In genomic region chr12:49662998-49663843, GRCh38 we compare ENCODE assay signal across 8 cellular contexts. TPM values are rescaled to one million over a fixed set of nuclear protein-coding genes. Genes with fewer than 3 reads are reported as not detected.
A peak's percentile ranks its signal among the peaks of the same experiment; 100 is the strongest.
DNase-seq lines count a peak whose midpoint lies in the region; ATAC-seq and TF ChIP-seq lines count a peak whose summit lies in the region.

No MANE protein-coding gene starts in this region.

- H3K9me3 ChIP-seq in gastroesophageal sphincter = no peaks in the 10 kb centered on the region

- ATAC-seq in GM18517 (IDR thresholded peaks at IDR 0.05; ENCODE audit: unreplicated experiment) (peak; percentile 65), HG02970 (IDR thresholded peaks at IDR 0.05; ENCODE audit: low FRiP score, unreplicated experiment) (peak; percentile 42), gastroesophageal sphincter (peak; percentile 75)

- no peak for TF ChIP-seq POLR2A in gastroesophageal sphincter (IDR thresholded peaks at IDR 0.05)

- H3K36me3 ChIP-seq in gastroesophageal sphincter = peaks cover 0 to 24% of the 10 kb centered on the region in 2 donors

- peaks cover 0 to 62% (median 15%) of the 10 kb centered on the region in 3 donors for H3K4me1 ChIP-seq in gastroesophageal sphincter

- H3K27me3 ChIP-seq in gastroesophageal sphincter = no peaks in the 10 kb centered on the region

- TF ChIP-seq CTCF in gastroesophageal sphincter (IDR thresholded peaks at IDR 0.05) = no peak

- DNase-seq in activated T-helper 1 cell treated with Interleukin-2 at 50 U/mL for 16 hours (ENCODE audit: low read depth) = peak; percentile 66
- peak; percentile 88 for DNase-seq in pulmonary artery endothelial cell (ENCODE audit: low read depth, low spot score)
- peak; percentile 61 for DNase-seq in ureter (ENCODE audit: low spot score)
- DNase-seq in cerebellar cortex (ENCODE audit: low spot score) = no peak

- H3K27ac ChIP-seq in gastroesophageal sphincter = peak overlapping the region in 3 of 4 donors; percentile 66 to 76 (median 71)

- no peak for TF ChIP-seq EP300 in gastroesophageal sphincter (IDR thresholded peaks at IDR 0.05)

- 26 to 60% methylated on average over 1 to 3 of the region's 5 CpGs for WGBS in gastroesophageal sphincter (ENCODE audit: low coverage in 1 of 2), 2 donors

- no peak overlapping the region for H3K4me3 ChIP-seq in gastroesophageal sphincter

TF ChIP-seq in PFSK-1, 5 proteins besides CTCF, POLR2A, EP300 and RAD21:
- 0 out of 2 replicates have a peak, but pooled peaks have one; percentile 37 for TF ChIP-seq POLR2AphosphoS5 (IDR thresholded peaks at IDR 0.05; ENCODE audit: low read depth, low read length)
- TF ChIP-seq TAF1 (IDR thresholded peaks at IDR 0.05; ENCODE audit: borderline replicate concordance, insufficient read depth, low read length) = no peak
- peak; percentile 59 for TF ChIP-seq FOXP2 (optimal IDR thresholded peaks at IDR 0.05; ENCODE audit: borderline replicate concordance, extremely low read depth, extremely low read length, insufficient read depth)
- TF ChIP-seq SIN3A (IDR thresholded peaks at IDR 0.05; ENCODE audit: borderline replicate concordance, insufficient read depth, low read length) = peak; percentile 95; the same call in 1 of the 2 replicates
- TF ChIP-seq REST (IDR thresholded peaks at IDR 0.05; ENCODE audit: insufficient read depth in 1 of 2, low read depth in 2 of 2, low read length in 2 of 2) = peak in 1 of 2 experiments; percentile 76; a peak in 2 of 4 replicates
TF ChIP-seq in PFSK-1: peak in this region for 4.

RNA-seq across cellular contexts. Expression of gene PRPF40B, which starts 39.9 kb away (rescaled TPM):
- polyA plus RNA-seq in PFSK-1 (2012; ENCODE audit: insufficient read length, low read depth) = 17.2 TPM
- total RNA-seq in gastroesophageal sphincter = 10 to 100 TPM; 14.6 to 24.0 (median 18.3) TPM
- total RNA-seq in pulmonary artery endothelial cell = 4.1 and 5.7 TPM in 2 replicates
- total RNA-seq in ureter = 44.4 TPM

RNA-seq across cellular contexts. Expression of gene FMNL3, which starts 44.0 kb away (rescaled TPM):
- polyA plus RNA-seq in PFSK-1 (2012; ENCODE audit: insufficient read length, low read depth) = 10.1 TPM
- total RNA-seq in gastroesophageal sphincter (10 to 100 TPM; 10.4 to 15.4 (median 12.6) TPM), pulmonary artery endothelial cell (69.7 and 80.3 TPM in 2 replicates), ureter (12.6 TPM)

RNA-seq across cellular contexts. Expression of gene FAM186B, which starts 57.8 kb away (rescaled TPM):
- polyA plus RNA-seq in PFSK-1 (2012; ENCODE audit: insufficient read length, low read depth) = 0.28 TPM
- total RNA-seq in gastroesophageal sphincter (under 1 TPM in 2 of 4 donors, not detected in 2; 0.31 to 0.69 TPM), pulmonary artery endothelial cell (0.11 and 0.13 TPM in 2 replicates), ureter (1.2 TPM)
